In the genomic region with DNA sequence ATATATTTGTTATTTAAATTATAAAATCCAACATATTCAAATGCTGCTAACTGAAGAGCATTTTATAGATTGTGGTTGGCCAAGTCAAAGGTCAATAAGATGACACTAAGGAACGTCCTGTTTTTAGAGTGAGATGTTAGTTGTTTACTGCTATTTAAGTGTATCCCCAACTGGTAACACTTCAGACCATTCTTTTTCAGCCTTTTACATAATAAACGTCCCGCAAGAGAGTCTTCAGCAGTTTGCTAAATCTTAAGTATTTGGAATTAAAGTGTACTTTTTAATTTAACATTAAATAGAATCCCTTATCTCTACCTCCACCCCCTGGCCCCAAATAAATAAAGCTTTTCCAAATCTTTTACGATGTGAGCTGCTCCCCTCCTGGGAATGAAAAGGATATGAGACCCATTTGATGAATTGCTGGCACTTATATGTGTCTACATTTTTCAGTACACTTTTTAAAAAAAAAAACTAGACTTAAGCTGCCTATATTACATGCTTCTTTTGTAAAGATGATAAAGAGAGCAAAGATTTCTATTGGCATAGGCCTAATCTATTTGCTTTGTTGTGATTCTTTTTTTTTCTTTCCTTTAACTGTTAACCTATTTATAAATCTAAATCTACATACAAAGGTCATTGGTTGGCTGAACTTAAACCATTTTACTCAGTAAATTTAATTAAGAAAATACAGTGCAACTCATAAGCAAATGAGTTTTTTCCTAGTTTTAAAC, we compare ENCODE assay signal across 6 cellular contexts.
"Had no signal": no experiment of that assay in that cellular context is flagged by ENCODE, and none has a peak within 500 bp of the region (broad histone marks: within the 10 kb centered on the region; RNA-seq: fewer than 3 reads in every experiment).

No MANE protein-coding gene starts in this region.

- DNase-seq: H9, HCEC 1CT, KBM-7 had no signal

- ATAC-seq: GM23338, HepG2 had no signal

- H3K27ac Mint-ChIP-seq: GM23338, H9, IgD-negative memory B cell had no signal

- H3K27me3 Mint-ChIP-seq: IgD-negative memory B cell had no signal

- H3K9me3 Mint-ChIP-seq: GM23338, H9, IgD-negative memory B cell had no signal

- H3K4me3 Mint-ChIP-seq: GM23338, H9, IgD-negative memory B cell had no signal
